Comparison of ENCODE assay signal across 19 cellular contexts in the genomic region with DNA sequence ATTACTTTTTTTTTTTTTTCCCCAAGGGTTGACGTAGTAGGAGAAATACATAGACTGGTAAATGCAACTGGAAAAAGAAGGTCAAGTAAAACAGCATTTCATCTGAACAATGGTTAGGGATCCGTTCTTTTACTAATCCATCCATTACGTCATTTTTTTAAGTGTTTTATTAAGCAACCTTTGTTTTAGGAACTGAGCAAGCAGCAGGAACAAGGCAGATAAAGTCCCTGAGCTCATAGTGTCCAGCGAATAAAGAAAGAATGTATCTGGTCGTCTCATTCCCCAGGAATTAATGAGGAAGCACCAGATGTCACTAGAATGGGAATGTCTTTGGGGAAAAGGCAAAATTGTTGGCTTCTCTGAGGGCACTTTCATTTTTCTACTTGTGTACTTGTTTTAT.
"Had no signal": no experiment of that assay in that cellular context is flagged by ENCODE, and none has a peak within 500 bp of the region (broad histone marks: within the 10 kb centered on the region; RNA-seq: fewer than 3 reads in every experiment).

No MANE protein-coding gene starts in this region.

- ATAC-seq: esophagus mucosa; naive thymus-derived CD4-positive, alpha-beta T cell; WTC11 had no signal

- H3K4me3 ChIP-seq: breast epithelium, lung, neural progenitor cell, sigmoid colon, spleen, upper lobe of left lung had no signal

- H3K9me3 ChIP-seq: breast epithelium, sigmoid colon, upper lobe of left lung had no signal

- H3K27me3 ChIP-seq: breast epithelium, neural progenitor cell, sigmoid colon, spleen, upper lobe of left lung had no signal

- H3K36me3 ChIP-seq: breast epithelium, neural progenitor cell, sigmoid colon, spleen, upper lobe of left lung had no signal

- DNase-seq: activated CD4-positive, alpha-beta T cell treated with anti-CD3 and anti-CD28 coated beads, Interleukin-2, amount 50 U/mL, for 4 hours; activated naive CD4-positive, alpha-beta T cell treated with Interleukin-2 at 50 U/mL for 16 hours; activated naive CD8-positive, alpha-beta T cell treated with anti-CD3 and anti-CD28 coated beads for 36 hours; activated T-cell treated with anti-CD3 and anti-CD28 coated beads, Interleukin-2, amount 50 U/mL, for 48 hours; amniotic stem cell; effector memory CD4-positive, alpha-beta T cell; kidney; naive thymus-derived CD4-positive, alpha-beta T cell; sigmoid colon; spleen; stimulated activated CD4-positive, alpha-beta T cell treated with anti-CD3 and anti-CD28 coated beads, Interleukin-4, amount 100 ng/mL, for 1 hour; stimulated activated naive CD4-positive, alpha-beta T cell treated with Interleukin-2 at 50 U/mL for 16 hours; T-helper 9 cell; upper lobe of left lung had no signal
